ENCODE assay signal across 8 cellular contexts in genomic region chr15:56732881-56733130, GRCh38. TPM values are rescaled to one million over a fixed set of nuclear protein-coding genes. Genes with fewer than 3 reads are reported as not detected.
DNase-seq lines count a peak whose midpoint lies in the region; ATAC-seq and TF ChIP-seq lines count a peak whose summit lies in the region.

No MANE protein-coding gene starts in this region.

- H3K4me3 Mint-ChIP-seq in brain, result peak overlapping the region in 4 of 5 experiments; percentile 55 to 93 (median 81)

- peak overlapping the region in 4 of 5 experiments; percentile 66 to 99 (median 88) for H3K27ac Mint-ChIP-seq in brain

- H2BK120ac ChIP-seq in mesendoderm (ENCODE audit: low read depth, low read length), result no peak overlapping the region

- H3K36me3 Mint-ChIP-seq in brain, result peaks cover 5% of the 10 kb centered on the region

- H3K79me2 ChIP-seq in mesendoderm (ENCODE audit: control insufficient read depth, insufficient read depth, low read length), result no peaks in the 10 kb centered on the region

- WGBS in mesendoderm (ENCODE audit: extremely low coverage, insufficient coverage, low lambda C conversion rate), result no CpG with 5 or more reads among the region's 8 CpGs
- WGBS in aorta, 2 donors, result 0 to 2% methylated on average over 8 of the region's 8 CpGs

- H4K8ac ChIP-seq in mesendoderm (ENCODE audit: low read depth, low read length), result no peak overlapping the region

- no peaks in the 10 kb centered on the region for H3K79me1 ChIP-seq in mesendoderm (ENCODE audit: low read length)

- H3K4me1 ChIP-seq in mesendoderm (ENCODE audit: control insufficient read depth, low read depth, low read length) (peaks cover 9% of the 10 kb centered on the region), aorta (ENCODE audit: control insufficient read depth in 1 of 2, insufficient read depth in 2 of 2, low read length in 2 of 2) (peaks cover 3 to 4% of the 10 kb centered on the region in 2 donors)

- peak overlapping the region; percentile 53 for H3K4me3 ChIP-seq in mesendoderm (ENCODE audit: low read length)
- H3K4me3 ChIP-seq in aorta (ENCODE audit: low read length in 2 of 2), result peak overlapping the region; percentile 74 to 86

- ATAC-seq in aorta (ENCODE audit: low FRiP score), result no peak

- H3K27ac ChIP-seq in C4-2B (peak overlapping the region; percentile 91), mesendoderm (ENCODE audit: low read depth, low read length) (peak overlapping the region; percentile 46), aorta (ENCODE audit: low read depth in 1 of 2, low read length in 2 of 2) (peak overlapping the region; percentile 96 to 100)

- H4K5ac ChIP-seq in mesendoderm (ENCODE audit: low read length), result no peak overlapping the region

- DNase-seq in HT-29 (ENCODE audit: low spot score) (peak; percentile 68), mesendoderm (no peak), aorta (no peak), GM10248 (ENCODE audit: extremely low spot score) (no peak)
- no peak for DNase-seq in activated effector memory CD4-positive, alpha-beta T cell treated with anti-CD3 and anti-CD28 coated beads, Interleukin-2, amount 50 U/mL, for 16 hours
- no peak for DNase-seq in stimulated activated CD4-positive, alpha-beta T cell treated with anti-CD3 and anti-CD28 coated beads, Interleukin-2, amount 100 ng/mL, for 24 hours

- no peaks in the 10 kb centered on the region for H3K4me1 Mint-ChIP-seq in brain

- no peaks in the 10 kb centered on the region for H3K9me3 ChIP-seq in aorta (ENCODE audit: control insufficient read depth, low read length)

- H3K4me2 ChIP-seq in mesendoderm (ENCODE audit: low read length), result peak overlapping the region; percentile 56

- CTCF ChIA-PET in GM10248 (lab: Yijun Ruan, JAX), result interaction anchor here (1.0 to 1.1 kb wide), 2 partner anchors 29 to 90 kb away, joined by 3 to 4 read pairs; no protein-coding TSS in a partner anchor

- peak overlapping the region; percentile 62 for H3K18ac ChIP-seq in mesendoderm (ENCODE audit: low read length)

- H3K36me3 ChIP-seq in mesendoderm (ENCODE audit: control insufficient read depth, insufficient read depth, low read length) (no peaks in the 10 kb centered on the region), aorta (ENCODE audit: control insufficient read depth in 1 of 2, insufficient read depth in 2 of 2, low read length in 1 of 2) (no peaks in the 10 kb centered on the region)

- intact Hi-C loops in aorta (cut with DNase I), result loop anchor here in 1 of 2 donors (5.0 to 10.0 kb wide), 2 partner anchors 62 to 154 kb away; no protein-coding TSS in a partner anchor

- peaks cover 0 to 7% (median 2%) of the 10 kb centered on the region in 5 experiments for H3K9me3 Mint-ChIP-seq in brain

- POLR2A ChIA-PET in GM10248 (lab: Yijun Ruan, JAX), result no interaction called here

- H3K27me3 Mint-ChIP-seq in brain, result no peaks in the 10 kb centered on the region

- peak overlapping the region; percentile 80 for H3K23ac ChIP-seq in mesendoderm (ENCODE audit: low read length)

- H3K27me3 ChIP-seq in mesendoderm (ENCODE audit: insufficient read depth, low read length, poor library complexity) (no peaks in the 10 kb centered on the region), aorta (ENCODE audit: control insufficient read depth in 1 of 2, insufficient read depth in 2 of 2, low read length in 1 of 2) (no peaks in the 10 kb centered on the region)

- no peak overlapping the region for H2AK5ac ChIP-seq in mesendoderm (ENCODE audit: low read length)

- H2BK5ac ChIP-seq in mesendoderm (ENCODE audit: low read length), result peak overlapping the region; percentile 51

- H3K56ac ChIP-seq in mesendoderm (ENCODE audit: low read length), result peak overlapping the region; percentile 92

- H3K9ac ChIP-seq in mesendoderm (ENCODE audit: low read length), result peak overlapping the region; percentile 84

- TF ChIP-seq CTCF in C4-2B (conservative IDR thresholded peaks at IDR 0.05) (no peak), brain (conservative IDR thresholded peaks at IDR 0.05) (no peak), GM10248 (IDR thresholded peaks at IDR 0.05; ENCODE audit: control extremely low read depth, extremely low read depth, low read depth, missing control alignments) (no peak)

- no peak overlapping the region for H2BK15ac ChIP-seq in mesendoderm (replicated peaks; ENCODE audit: low read depth)

- peak overlapping the region; percentile 22 for H3K4ac ChIP-seq in mesendoderm (ENCODE audit: low read depth, low read length)

RNA-seq across cellular contexts. Expression of gene ZNF280D, which starts 0.5 kb away (rescaled TPM):
- 8.5 and 8.7 TPM in 2 replicates for total RNA-seq in HT-29 (2014; rRNA removed; shearing (Covaris generic))
- polyA plus RNA-seq in brain (ENCODE audit: insufficient read depth, low read depth, low replicate concordance), result 3.5 TPM
- polyA plus RNA-seq in mesendoderm (2013, experiment 1 of 2), result 15.2 TPM
- 14.3 TPM for polyA plus RNA-seq in mesendoderm (2013, experiment 2 of 2)
- 10 to 100 TPM; 64.4 to 90.8 TPM for total RNA-seq in aorta
- 10 to 100 TPM; 15.0 to 25.7 TPM for polyA plus RNA-seq in aorta

Comparison
In these comparisons a context has a peak if more than half of its experiments do, and no peak if none do; other contexts are left out.
1. H3K27ac ChIP-seq: peak in every context shown above with its lines; median percentile 98 in aorta; 91 in C4-2B; 46 in mesendoderm.